In the genomic region with DNA sequence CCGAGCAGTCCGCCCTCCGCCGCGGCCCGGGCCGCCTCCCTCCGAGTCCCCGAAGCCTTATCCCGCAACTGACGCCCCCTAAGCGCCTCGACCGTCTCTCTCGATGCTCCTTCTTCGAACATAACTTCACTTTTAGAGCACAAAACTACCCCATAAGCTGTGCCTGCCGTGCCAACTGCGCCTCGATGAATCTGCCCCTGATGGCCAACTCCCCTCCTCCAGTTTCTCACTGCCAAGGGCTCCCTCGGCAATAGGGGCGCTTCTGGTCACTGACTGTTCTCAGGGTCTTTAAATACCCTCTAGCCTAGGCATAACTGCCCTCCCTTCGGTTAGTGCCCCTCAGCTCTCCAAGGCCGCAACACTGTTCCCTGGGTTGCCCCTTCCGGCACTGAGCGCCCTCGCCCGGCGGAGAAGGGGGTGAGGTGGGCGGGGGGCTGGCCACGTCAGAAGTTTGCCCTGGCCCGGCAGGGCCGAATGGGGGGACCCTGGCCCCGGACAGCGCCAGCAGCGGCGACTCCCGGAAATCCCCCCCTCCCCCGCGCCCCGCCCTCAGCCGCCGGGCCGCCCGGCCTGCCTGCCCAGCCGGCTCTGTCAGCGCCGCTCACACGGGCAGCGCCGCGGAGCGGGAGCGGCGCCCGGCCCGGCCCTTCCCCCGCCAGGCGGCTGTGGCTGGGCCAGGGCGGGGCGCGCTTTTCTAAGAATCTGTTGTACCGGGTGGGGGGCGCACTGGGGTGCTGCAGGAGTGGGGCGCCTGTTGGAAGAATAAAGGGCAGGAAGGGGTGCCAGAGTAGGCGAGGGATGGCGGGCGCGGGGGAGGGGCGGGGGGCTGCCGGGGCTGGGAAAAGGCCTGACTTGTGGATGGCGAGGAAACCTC, we compare ENCODE assay signal across 8 cellular contexts. TPM values are rescaled to one million over a fixed set of nuclear protein-coding genes. Genes with fewer than 3 reads are reported as not detected.
DNase-seq lines count a peak whose midpoint lies in the region; ATAC-seq and TF ChIP-seq lines count a peak whose summit lies in the region.

No MANE protein-coding gene starts in this region.

- H3K4me1 Mint-ChIP-seq in CD4-positive, alpha-beta memory T cell, result peaks cover 57 to 90% (median 69%) of the 10 kb centered on the region in 4 donors
- H3K4me1 Mint-ChIP-seq in T-helper 1 cell treated with Interleukin-12 subunit alpha and Interleukin-12 subunit beta and Interleukin-4 antibody, amounts not matched to agents 30 μg/mL and 1 μg/mL, for 36 hours (ENCODE audit: low read depth), result peaks cover 76% of the 10 kb centered on the region
- peaks cover 67% of the 10 kb centered on the region for H3K4me1 Mint-ChIP-seq in chondrocyte (ENCODE audit: low read depth)

- no peaks in the 10 kb centered on the region for H3K27me3 ChIP-seq in CD4-positive, alpha-beta memory T cell (ENCODE audit: insufficient read depth, low read length)

- CTCF ChIA-PET in CD4-positive, alpha-beta memory T cell (lab: Charles Lee; ENCODE audit: partially characterized antibody), result interaction anchor here (1.2 to 3.3 kb wide), 3 partner anchors 9 to 13 kb away, joined by 4 to 16 read pairs (median 8); a partner anchor contains a TSS

- H3K9me3 ChIP-seq in CD4-positive, alpha-beta memory T cell (ENCODE audit: control insufficient read depth in 1 of 2, low read length in 2 of 2), result no peaks in the 10 kb centered on the region

- no peaks in the 10 kb centered on the region for H3K9me3 Mint-ChIP-seq in CD4-positive, alpha-beta memory T cell
- H3K9me3 Mint-ChIP-seq in T-helper 1 cell treated with Interleukin-12 subunit alpha and Interleukin-12 subunit beta and Interleukin-4 antibody, amounts not matched to agents 30 μg/mL and 1 μg/mL, for 36 hours, result no peaks in the 10 kb centered on the region
- H3K9me3 Mint-ChIP-seq in chondrocyte (ENCODE audit: low read depth), result no peaks in the 10 kb centered on the region

- peak overlapping the region; percentile 93 to 99 (median 97) for H3K27ac Mint-ChIP-seq in CD4-positive, alpha-beta memory T cell
- peak overlapping the region; percentile 95 for H3K27ac Mint-ChIP-seq in T-helper 1 cell treated with Interleukin-12 subunit alpha and Interleukin-12 subunit beta and Interleukin-4 antibody, amounts not matched to agents 30 μg/mL and 1 μg/mL, for 36 hours
- H3K27ac Mint-ChIP-seq in chondrocyte (ENCODE audit: unreplicated experiment), result peak overlapping the region; percentile 96

- no peaks in the 10 kb centered on the region for H3K36me3 ChIP-seq in CD4-positive, alpha-beta memory T cell (ENCODE audit: insufficient read depth, low read length)

- peak overlapping the region; percentile 95 to 99 (median 98) for H3K4me3 Mint-ChIP-seq in CD4-positive, alpha-beta memory T cell
- H3K4me3 Mint-ChIP-seq in T-helper 1 cell treated with Interleukin-12 subunit alpha and Interleukin-12 subunit beta and Interleukin-4 antibody, amounts not matched to agents 30 μg/mL and 1 μg/mL, for 36 hours, result peak overlapping the region; percentile 86
- H3K4me3 Mint-ChIP-seq in chondrocyte (ENCODE audit: unreplicated experiment), result peak overlapping the region; percentile 86

- H3K36me3 Mint-ChIP-seq in CD4-positive, alpha-beta memory T cell, result peaks cover under 1 to 30% of the 10 kb centered on the region in 2 donors
- H3K36me3 Mint-ChIP-seq in T-helper 1 cell treated with Interleukin-12 subunit alpha and Interleukin-12 subunit beta and Interleukin-4 antibody, amounts not matched to agents 30 μg/mL and 1 μg/mL, for 36 hours (ENCODE audit: low read depth), result peaks cover 27% of the 10 kb centered on the region
- no peaks in the 10 kb centered on the region for H3K36me3 Mint-ChIP-seq in chondrocyte (ENCODE audit: low read depth)

- intact Hi-C loops in CD4-positive, alpha-beta memory T cell (cut with micrococcal nuclease), result loop anchor here (2.0 kb wide), 1 partner anchor 215 kb away; a partner anchor contains a TSS

- peak; percentile 24 for ATAC-seq in HG03521 (IDR thresholded peaks at IDR 0.05; ENCODE audit: unreplicated experiment)

- POLR2A ChIA-PET in CD4-positive, alpha-beta memory T cell (lab: Charles Lee; ENCODE audit: partially characterized antibody), result interaction anchor here (0.7 to 16.2 kb wide), 11 partner anchors 12 to 101 kb away, joined by 3 to 333 read pairs (median 45); a partner anchor contains a TSS

- peak; percentile 51 for TF ChIP-seq POLR2A in GM19099 (IDR thresholded peaks at IDR 0.05; ENCODE audit: extremely low read depth, insufficient read length, low read depth)

- DNase-seq in CD4-positive, alpha-beta memory T cell, result peak in 2 of 5 donors; percentile 39 to 63
- no peak for DNase-seq in chondrocyte (ENCODE audit: low spot score)
- DNase-seq in kidney tubule cell (ENCODE audit: low spot score), result peak; percentile 68
- peak; percentile 42 for DNase-seq in stimulated activated CD4-positive, alpha-beta T cell treated with anti-CD3 and anti-CD28 coated beads, Interleukin-4, amount 100 ng/mL, for 24 hours
- DNase-seq in NAMALWA (ENCODE audit: low spot score), result no peak

- TF ChIP-seq CTCF in chondrocyte (IDR thresholded peaks at IDR 0.05), result peak; percentile 70

- H3K27me3 Mint-ChIP-seq in CD4-positive, alpha-beta memory T cell, result no peaks in the 10 kb centered on the region
- H3K27me3 Mint-ChIP-seq in T-helper 1 cell treated with Interleukin-12 subunit alpha and Interleukin-12 subunit beta and Interleukin-4 antibody, amounts not matched to agents 30 μg/mL and 1 μg/mL, for 36 hours (ENCODE audit: low read depth), result no peaks in the 10 kb centered on the region
- no peaks in the 10 kb centered on the region for H3K27me3 Mint-ChIP-seq in chondrocyte (ENCODE audit: low read depth)

- peak overlapping the region; percentile 98 for H3K27ac ChIP-seq in CD4-positive, alpha-beta memory T cell (ENCODE audit: low read depth, low read length)

- H3K4me1 ChIP-seq in CD4-positive, alpha-beta memory T cell (ENCODE audit: insufficient read depth, low read length), result peaks cover 76% of the 10 kb centered on the region

- H3K4me3 ChIP-seq in CD4-positive, alpha-beta memory T cell (ENCODE audit: low read length in 2 of 2), result peak overlapping the region; percentile 73 to 82

RNA-seq across cellular contexts. Expression of a gene that starts 10.6 kb away (rescaled TPM):
- total RNA-seq in CD4-positive, alpha-beta memory T cell, result 10 to 100 TPM; 84.7 to 86.0 TPM
- polyA plus RNA-seq in CD4-positive, alpha-beta memory T cell, result 10 to 100 TPM; 13.2 to 25.1 TPM
- 19.4 to 30.0 TPM (median 21.7 TPM) in 3 replicates for total RNA-seq in chondrocyte

RNA-seq across cellular contexts. Expression of a gene that starts 14.4 kb away (rescaled TPM):
- total RNA-seq in CD4-positive, alpha-beta memory T cell, result 100 to 1,000 TPM; 382 to 397 TPM
- polyA plus RNA-seq in CD4-positive, alpha-beta memory T cell, result 100 to 1,000 TPM; 271 to 374 TPM
- 0.37 to 0.46 TPM in 2 of 3 replicates, not detected in the other for total RNA-seq in chondrocyte

RNA-seq across cellular contexts. Expression of a gene that starts 40.7 kb away (rescaled TPM):
- 10 to 100 TPM; 62.5 to 64.2 TPM for total RNA-seq in CD4-positive, alpha-beta memory T cell
- 1 to 10 TPM; 1.1 to 2.9 TPM for polyA plus RNA-seq in CD4-positive, alpha-beta memory T cell
- total RNA-seq in chondrocyte, result 24.3 to 34.6 TPM (median 27.1 TPM) in 3 replicates

RNA-seq across cellular contexts. Expression of a gene that starts 40.9 kb away (rescaled TPM):
- 100 to 1,000 TPM; 109 to 113 TPM for total RNA-seq in CD4-positive, alpha-beta memory T cell
- 1 to 10 TPM in 1 of 2 donors, under 1 TPM in 1; 0.90 to 3.5 TPM for polyA plus RNA-seq in CD4-positive, alpha-beta memory T cell
- total RNA-seq in chondrocyte, result 27.3 to 36.7 TPM (median 28.0 TPM) in 3 replicates

RNA-seq across cellular contexts. Expression of a gene that starts 46.7 kb away (rescaled TPM):
- total RNA-seq in CD4-positive, alpha-beta memory T cell, result under 1 TPM; 0.20 to 0.55 TPM
- under 1 TPM in 1 of 2 donors, not detected in 1; 0.16 TPM for polyA plus RNA-seq in CD4-positive, alpha-beta memory T cell
- total RNA-seq in chondrocyte, result 4.0 to 5.5 TPM (median 4.8 TPM) in 3 replicates

Comparison
In these comparisons a context has a peak if more than half of its experiments do, and no peak if none do; other contexts are left out.
1. DNase-seq: peak in kidney tubule cell (single experiment) and stimulated activated CD4-positive, alpha-beta T cell treated with anti-CD3 and anti-CD28 coated beads, Interleukin-4, amount 100 ng/mL, for 24 hours (single experiment); none in chondrocyte (single experiment) and NAMALWA (single experiment).
2. RNA of a gene that starts 14.4 kb away (total RNA-seq): 382 to 397 TPM in CD4-positive, alpha-beta memory T cell; 0.37 to 0.46 TPM in chondrocyte; every median in the first group is over 100 times any median in the second.
3. Peak in every context shown above with its lines, with median percentiles within 50 percentile points of each other: H3K27ac Mint-ChIP-seq and H3K4me3 Mint-ChIP-seq.